In the genomic region with DNA sequence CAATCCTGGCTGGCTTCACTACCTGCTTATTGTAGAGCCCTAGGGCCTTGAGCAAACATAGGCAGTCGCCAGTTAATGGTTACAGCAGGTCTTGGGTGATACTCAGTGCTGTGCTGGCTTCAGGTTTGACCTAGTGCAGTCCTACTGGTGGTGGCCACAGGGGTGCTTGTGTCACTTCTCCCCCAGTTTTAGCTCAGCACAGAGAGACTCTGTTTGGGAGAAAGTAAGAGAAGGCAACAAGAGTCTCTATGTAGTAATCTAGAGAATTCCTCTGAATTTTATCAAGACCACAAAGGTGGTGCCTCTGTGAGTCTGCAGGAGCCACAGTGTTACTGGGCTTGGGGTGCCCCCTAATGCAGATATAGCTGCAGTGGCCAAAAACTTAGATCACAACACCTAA, we compare ENCODE assay signal across 8 cellular contexts.
"Had no signal": no experiment of that assay in that cellular context is flagged by ENCODE, and none has a peak within 500 bp of the region (broad histone marks: within the 10 kb centered on the region; RNA-seq: fewer than 3 reads in every experiment).

No MANE protein-coding gene starts in this region.

- DNase-seq: GOT3, H7, HFFc6, IMR-90 had no signal

- H3K36me3 ChIP-seq: HAP-1 had no signal

- H3K4me3 Mint-ChIP-seq: HFFc6 had no signal

- H3K4me3 ChIP-seq: HAP-1, K562 had no signal

- H3K9me3 ChIP-seq: HAP-1 had no signal

- H3K27ac ChIP-seq: HL-60 had no signal

- H3K27ac Mint-ChIP-seq: HFFc6 had no signal

- ATAC-seq: HCT116, K562 had no signal

- H3K9me3 Mint-ChIP-seq: HFFc6 had no signal
